In the genomic region with DNA sequence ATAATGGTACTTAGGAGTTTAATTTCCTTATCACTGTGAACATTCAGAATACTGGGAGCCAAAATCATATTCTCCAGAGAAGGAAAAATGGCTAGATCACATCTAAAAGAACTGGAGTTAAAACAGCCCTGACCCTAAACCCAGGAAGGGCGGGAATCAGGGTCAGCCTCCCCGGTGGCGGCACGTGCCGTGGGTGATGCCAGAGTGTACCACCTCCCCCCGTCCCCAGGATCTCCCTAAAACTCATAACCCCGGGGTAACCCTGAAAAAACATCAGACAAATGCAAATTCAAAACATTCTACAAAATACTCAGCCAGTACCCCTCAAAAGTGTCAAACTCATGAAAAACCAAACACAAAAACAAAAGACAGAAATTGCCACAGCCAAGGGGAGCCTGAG, we compare ENCODE assay signal across 16 cellular contexts.
DNase-seq lines count a peak whose midpoint lies in the region; ATAC-seq and TF ChIP-seq lines count a peak whose summit lies in the region.
"Had no signal": no experiment of that assay in that cellular context is flagged by ENCODE, and none has a peak within 500 bp of the region (broad histone marks: within the 10 kb centered on the region; RNA-seq: fewer than 3 reads in every experiment).

No MANE protein-coding gene starts in this region.

- no peak overlapping the region for H2BK120ac ChIP-seq in trophoblast cell (ENCODE audit: insufficient read depth, low read length, poor library complexity)

- no peaks in the 10 kb centered on the region for H3K79me2 ChIP-seq in trophoblast cell (ENCODE audit: control insufficient read depth, insufficient read depth, low read length, poor library complexity)

- H3K4me3 Mint-ChIP-seq in endodermal cell, result no peak overlapping the region

- H2BK5ac ChIP-seq in trophoblast cell (ENCODE audit: low read depth, low read length, poor library complexity), result no peak overlapping the region

- intact Hi-C loops in left ventricle myocardium superior (cut with micrococcal nuclease) (no loop called here), Right ventricle myocardium superior (cut with DNase I) (no loop called here), sciatic nerve (cut with DNase I) (no loop called here), upper lobe of right lung (cut with DNase I) (no loop called here)

- H3K4me1 Mint-ChIP-seq in endodermal cell, result no peaks in the 10 kb centered on the region

- WGBS in endodermal cell (ENCODE audit: insufficient coverage in 1 of 2, insufficient read length in 1 of 2), 2 experiments, result 90 to 93% methylated on average over 4 to 7 of the region's 7 CpGs
- WGBS in trophoblast cell (ENCODE audit: extremely low coverage, insufficient coverage, insufficient read length), result no CpG with 5 or more reads among the region's 7 CpGs

- H3K27me3 ChIP-seq in endodermal cell (ENCODE audit: control insufficient read depth, insufficient read depth, low read length, poor library complexity, severe bottlenecking), result no peaks in the 10 kb centered on the region
- H3K27me3 ChIP-seq in upper lobe of right lung, result no peaks in the 10 kb centered on the region
- H3K27me3 ChIP-seq in trophoblast cell (ENCODE audit: insufficient read depth, low read length), result no peaks in the 10 kb centered on the region
- H3K27me3 ChIP-seq: BLaER1 had no signal

- H3K4me2 ChIP-seq in trophoblast cell (ENCODE audit: low read length), result no peak overlapping the region
- H3K4me2 ChIP-seq: BLaER1 had no signal

- peaks cover 12% of the 10 kb centered on the region for H3K27me3 Mint-ChIP-seq in endodermal cell (ENCODE audit: insufficient read depth)
- H3K27me3 Mint-ChIP-seq: CD8-positive, alpha-beta memory T cell had no signal

- no peaks in the 10 kb centered on the region for H3K36me3 Mint-ChIP-seq in endodermal cell (ENCODE audit: low read depth)

- DNase-seq in left ventricle myocardium superior (peak; percentile 5), Right ventricle myocardium superior (no peak), endodermal cell (peak; percentile 13), sciatic nerve (ENCODE audit: low spot score) (peak; percentile 33), upper lobe of right lung (peak; percentile 45), trophoblast cell (no peak)
- DNase-seq: 8988T; AML-193; CD8-positive, alpha-beta memory T cell; DMS53; GF-D8 had no signal

- no peak for TF ChIP-seq CTCF in endodermal cell (conservative IDR thresholded peaks at IDR 0.05)
- no peak for TF ChIP-seq CTCF in upper lobe of right lung (IDR thresholded peaks at IDR 0.05)

- H3K36me3 ChIP-seq in endodermal cell (ENCODE audit: control insufficient read depth, insufficient read depth, low read length) (no peaks in the 10 kb centered on the region), upper lobe of right lung (no peaks in the 10 kb centered on the region), trophoblast cell (ENCODE audit: control insufficient read depth in 1 of 2, insufficient read depth in 2 of 2, low read length in 2 of 2) (no peaks in the 10 kb centered on the region)

- H3K9me3 ChIP-seq in endodermal cell (ENCODE audit: control insufficient read depth, low read length) (no peaks in the 10 kb centered on the region), upper lobe of right lung (no peaks in the 10 kb centered on the region), trophoblast cell (ENCODE audit: insufficient read depth, low read depth, low read length) (peaks cover 20% of the 10 kb centered on the region)
- H3K9me3 ChIP-seq: Caco-2 had no signal

- no peak for ATAC-seq in left ventricle myocardium superior
- ATAC-seq in Right ventricle myocardium superior (ENCODE audit: poor library complexity), result no peak
- no peak for ATAC-seq in sciatic nerve
- no peak for ATAC-seq in upper lobe of right lung
- no peak for ATAC-seq in GM21529 (IDR thresholded peaks at IDR 0.05; ENCODE audit: unreplicated experiment)
- ATAC-seq in GM18868 (IDR thresholded peaks at IDR 0.05; ENCODE audit: unreplicated experiment), result no peak
- ATAC-seq: HCT116 had no signal

- H3K79me1 ChIP-seq in trophoblast cell (ENCODE audit: low read length), result no peaks in the 10 kb centered on the region

- no peak overlapping the region for H3K14ac ChIP-seq in trophoblast cell (ENCODE audit: low read length)

- H2BK12ac ChIP-seq in trophoblast cell (ENCODE audit: low read length), result no peak overlapping the region

- no peak overlapping the region for H3K23ac ChIP-seq in trophoblast cell (ENCODE audit: low read length)

- no peak overlapping the region for H3K18ac ChIP-seq in trophoblast cell (ENCODE audit: low read length)

- no peak overlapping the region for H2AK5ac ChIP-seq in trophoblast cell (ENCODE audit: low read length)

- no peak overlapping the region for H3K27ac Mint-ChIP-seq in endodermal cell

- no peak overlapping the region for H3K4ac ChIP-seq in trophoblast cell (ENCODE audit: low read depth, low read length)

- no peak overlapping the region for H4K12ac ChIP-seq in trophoblast cell (ENCODE audit: low read depth, low read length)

- no peak overlapping the region for H2AFZ ChIP-seq in trophoblast cell (ENCODE audit: insufficient read depth, low read length, poor library complexity)

- H3K4me3 ChIP-seq in endodermal cell (ENCODE audit: low read length), result no peak overlapping the region
- H3K4me3 ChIP-seq in upper lobe of right lung, result no peak overlapping the region
- no peak overlapping the region for H3K4me3 ChIP-seq in trophoblast cell (ENCODE audit: low read depth, low read length)
- H3K4me3 ChIP-seq: BLaER1 had no signal

- H3K9me3 Mint-ChIP-seq in endodermal cell, result peaks cover 30% of the 10 kb centered on the region

- H3K27ac ChIP-seq in endodermal cell (ENCODE audit: low read depth, low read length) (no peak overlapping the region), upper lobe of right lung (no peak overlapping the region), trophoblast cell (ENCODE audit: low read depth, low read length) (no peak overlapping the region)
- H3K27ac ChIP-seq: BLaER1 had no signal

- no peak overlapping the region for H4K8ac ChIP-seq in trophoblast cell (ENCODE audit: low read depth, low read length)

- no peaks in the 10 kb centered on the region for H3K4me1 ChIP-seq in endodermal cell (ENCODE audit: control insufficient read depth, insufficient read depth, low read length)
- H3K4me1 ChIP-seq in upper lobe of right lung, result peaks cover 10% of the 10 kb centered on the region
- H3K4me1 ChIP-seq in trophoblast cell (ENCODE audit: control insufficient read depth in 1 of 2, insufficient read depth in 2 of 2, low read length in 2 of 2), result no peaks in the 10 kb centered on the region
- H3K4me1 ChIP-seq: Caco-2 had no signal

- no peak overlapping the region for H3K9ac ChIP-seq in endodermal cell (ENCODE audit: extremely low read depth, low read length, poor library complexity, severe bottlenecking)
- no peak overlapping the region for H3K9ac ChIP-seq in trophoblast cell (ENCODE audit: low read length)
- H3K9ac ChIP-seq: BLaER1 had no signal

- no peak overlapping the region for H4K91ac ChIP-seq in trophoblast cell (ENCODE audit: low read depth, low read length)

Comparison
In these comparisons a context has a peak if more than half of its experiments do, and no peak if none do; other contexts are left out.
1. DNase-seq: peak in left ventricle myocardium superior (single experiment), endodermal cell (single experiment), sciatic nerve (single experiment) and upper lobe of right lung (single experiment); none in Right ventricle myocardium superior (single experiment) and trophoblast cell (0 of 2).